ENCODE assay signal across 25 cellular contexts in genomic region chr3:73295511-73296257, GRCh38.
"Had no signal": no experiment of that assay in that cellular context is flagged by ENCODE, and none has a peak within 500 bp of the region (broad histone marks: within the 10 kb centered on the region; RNA-seq: fewer than 3 reads in every experiment).

No MANE protein-coding gene starts in this region.

- H3K27me3 ChIP-seq: adrenal gland, SJCRH30 had no signal

- H3K27ac ChIP-seq: adrenal gland, cardiac muscle cell, SJCRH30, SK-N-MC had no signal

- H3K9me3 ChIP-seq: adrenal gland, SJCRH30 had no signal

- H3K4me3 Mint-ChIP-seq: activated CD4-positive, alpha-beta T cell treated with anti-CD3 and anti-CD28 coated beads for 36 hours; activated CD4-positive, alpha-beta T cell treated with anti-CD3 and anti-CD28 coated beads, Interleukin-2, amount 10 ng/mL, durations not matched to agents 7 days and 5 days; activated CD8-positive, alpha-beta T cell treated with anti-CD3 and anti-CD28 coated beads, Interleukin-2, amount 10 ng/mL, durations not matched to agents 7 days and 5 days; activated naive CD4-positive, alpha-beta T cell treated with anti-CD3 and anti-CD28 coated beads for 36 hours; activated T-cell treated with anti-CD3 and anti-CD28 coated beads, Interleukin-2, amount 50 U/mL, for 24 hours had no signal

- H3K36me3 ChIP-seq: adrenal gland, cardiac muscle cell, SJCRH30 had no signal

- H3K27me3 Mint-ChIP-seq: activated CD4-positive, alpha-beta T cell treated with anti-CD3 and anti-CD28 coated beads, Interleukin-2, amount 10 ng/mL, durations not matched to agents 7 days and 5 days; activated T-cell treated with anti-CD3 and anti-CD28 coated beads, Interleukin-2, amount 50 U/mL, for 24 hours had no signal

- H3K9me3 Mint-ChIP-seq: activated CD4-positive, alpha-beta T cell treated with anti-CD3 and anti-CD28 coated beads, Interleukin-2, amount 10 ng/mL, durations not matched to agents 7 days and 5 days; activated naive CD4-positive, alpha-beta T cell treated with anti-CD3 and anti-CD28 coated beads for 36 hours; activated naive CD4-positive, alpha-beta T cell treated with anti-CD3 and anti-CD28 coated beads, Interleukin-2, amount 50 U/mL, for 72 hours had no signal

- H3K4me1 Mint-ChIP-seq: activated CD4-positive, alpha-beta T cell treated with anti-CD3 and anti-CD28 coated beads for 36 hours; activated CD4-positive, alpha-beta T cell treated with anti-CD3 and anti-CD28 coated beads, Interleukin-2, amount 10 ng/mL, durations not matched to agents 7 days and 5 days had no signal

- DNase-seq: activated CD4-positive, alpha-beta T cell treated with anti-CD3 and anti-CD28 coated beads for 36 hours; activated CD4-positive, alpha-beta T cell treated with anti-CD3 and anti-CD28 coated beads, Interleukin-2, amount 10 ng/mL, durations not matched to agents 7 days and 5 days; activated CD4-positive, alpha-beta T cell treated with anti-CD3 and anti-CD28 coated beads, Interleukin-2, amount 50 U/mL, for 48 hours; activated CD8-positive, alpha-beta T cell treated with anti-CD3 and anti-CD28 coated beads, Interleukin-2, amount 10 ng/mL, durations not matched to agents 7 days and 5 days; activated gamma-delta T cell treated with Interleukin-2 at 50 U/mL for 16 hours; activated naive CD4-positive, alpha-beta T cell treated with anti-CD3 and anti-CD28 coated beads for 36 hours; activated T-cell treated with anti-CD3 and anti-CD28 coated beads, Interleukin-2, amount 50 U/mL, for 24 hours; adrenal gland; Karpas-422; NCI-H1048; NCI-H1105 treated with DMSO at 0.1 percent for 48 hours; NCI-H1436; NCI-H1694; NCI-H1930; NCI-H510A; NCI-H526; NCI-H748 treated with DMSO at 0.1 percent for 48 hours; SHP77; SJCRH30; T1000 had no signal

- H3K36me3 Mint-ChIP-seq: activated naive CD4-positive, alpha-beta T cell treated with anti-CD3 and anti-CD28 coated beads, Interleukin-2, amount 50 U/mL, for 72 hours had no signal

- ATAC-seq: activated CD4-positive, alpha-beta T cell treated with anti-CD3 and anti-CD28 coated beads for 36 hours; activated CD4-positive, CD25-positive, alpha-beta regulatory T cell treated with anti-CD3 and anti-CD28 coated beads, Interleukin-2, amount 50 U/mL, for 24 hours; activated CD8-positive, alpha-beta T cell treated with anti-CD3 and anti-CD28 coated beads, Interleukin-2, amount 10 ng/mL, durations not matched to agents 7 days and 5 days; activated naive CD4-positive, alpha-beta T cell treated with anti-CD3 and anti-CD28 coated beads, Interleukin-2, amount 50 U/mL, for 72 hours; Panc1 had no signal

- H3K4me3 ChIP-seq: adrenal gland, cardiac muscle cell, SJCRH30, SK-N-MC had no signal

- H3K27ac Mint-ChIP-seq: activated CD4-positive, alpha-beta T cell treated with anti-CD3 and anti-CD28 coated beads for 36 hours; activated CD4-positive, alpha-beta T cell treated with anti-CD3 and anti-CD28 coated beads, Interleukin-2, amount 10 ng/mL, durations not matched to agents 7 days and 5 days; activated CD8-positive, alpha-beta T cell treated with anti-CD3 and anti-CD28 coated beads, Interleukin-2, amount 10 ng/mL, durations not matched to agents 7 days and 5 days; activated naive CD4-positive, alpha-beta T cell treated with anti-CD3 and anti-CD28 coated beads for 36 hours; activated naive CD4-positive, alpha-beta T cell treated with anti-CD3 and anti-CD28 coated beads, Interleukin-2, amount 50 U/mL, for 72 hours; activated T-cell treated with anti-CD3 and anti-CD28 coated beads, Interleukin-2, amount 50 U/mL, for 24 hours had no signal

- H3K4me1 ChIP-seq: adrenal gland had no signal
